30 cellular contexts compared by ENCODE assay signal in genomic region chr4:180558427-180558826, GRCh38.
"Had no signal": no experiment of that assay in that cellular context is flagged by ENCODE, and none has a peak within 500 bp of the region (broad histone marks: within the 10 kb centered on the region; RNA-seq: fewer than 3 reads in every experiment).

No MANE protein-coding gene starts in this region.

- H3K27me3 ChIP-seq: ascending aorta, body of pancreas, SJSA1 had no signal

- FAIRE-seq: RCC 7860 had no signal

- H3K4me3 Mint-ChIP-seq: activated B cell treated with CpG ODN at 0.5 μM for 24 hours; activated CD4-positive, alpha-beta T cell treated with anti-CD3 and anti-CD28 coated beads, Interleukin-2, amount 10 ng/mL, durations not matched to agents 24 days and 14 days; activated CD8-positive, alpha-beta memory T cell treated with anti-CD3 and anti-CD28 coated beads, Interleukin-2, amount 10 ng/mL, durations not matched to agents 7 days and 5 days; activated naive CD8-positive, alpha-beta T cell treated with anti-CD3 and anti-CD28 coated beads, Interleukin-2, amount 50 U/mL, for 24 hours; activated T-cell treated with anti-CD3 and anti-CD28 coated beads, Interleukin-2, amount 50 U/mL, for 24 hours; activated T-helper 1 cell treated with anti-CD3 and anti-CD28 coated beads, Interleukin-12 subunit alpha, Interleukin-12 subunit beta, Interleukin-2, Interleukin-4 antibody, amounts not matched to agents 30 ng/mL and 10 ng/mL and 1 ng/mL, durations not matched to agents 14 hours and 24 hours and 36 hours; central memory CD8-positive, alpha-beta T cell had no signal

- ATAC-seq: activated CD8-positive, alpha-beta memory T cell treated with anti-CD3 and anti-CD28 coated beads, Interleukin-2, amount 10 ng/mL, durations not matched to agents 7 days and 5 days; activated naive CD4-positive, alpha-beta T cell treated with anti-CD3 and anti-CD28 coated beads, Interleukin-2, amount 50 U/mL, for 72 hours; activated naive CD8-positive, alpha-beta T cell treated with anti-CD3 and anti-CD28 coated beads, Interleukin-2, amount 50 U/mL, for 24 hours; body of pancreas; PC-3; SK-N-SH treated with all-trans-retinoic acid at 6 μM for 48 hours had no signal

- H3K36me3 ChIP-seq: ascending aorta, SJSA1 had no signal

- H3K4me1 ChIP-seq: ascending aorta, body of pancreas, SJSA1 had no signal

- DNase-seq: activated B cell treated with CpG ODN at 0.5 μM for 24 hours; activated CD4-positive, alpha-beta T cell treated with anti-CD3 and anti-CD28 coated beads for 1 hour; activated CD4-positive, alpha-beta T cell treated with anti-CD3 and anti-CD28 coated beads, Interleukin-2, amount 10 ng/mL, durations not matched to agents 24 days and 14 days; activated CD4-positive, alpha-beta T cell treated with anti-CD3 and anti-CD28 coated beads, Interleukin-2, amount 50 U/mL, for 48 hours; activated CD8-positive, alpha-beta memory T cell treated with anti-CD3 and anti-CD28 coated beads, Interleukin-2, amount 10 ng/mL, durations not matched to agents 7 days and 5 days; activated effector memory CD4-positive, alpha-beta T cell treated with anti-CD3 and anti-CD28 coated beads, Interleukin-2, amount 50 U/mL, for 16 hours; activated naive CD4-positive, alpha-beta T cell treated with Interleukin-2 at 50 U/mL for 16 hours; activated naive CD8-positive, alpha-beta T cell treated with anti-CD3 and anti-CD28 coated beads, Interleukin-2, amount 50 U/mL, for 24 hours; activated T-cell treated with anti-CD3 and anti-CD28 coated beads, Interleukin-2, amount 50 U/mL, for 24 hours; amniotic stem cell; body of pancreas; cortex of kidney; Kasumi-1; NCI-H1105 treated with DMSO at 0.1 percent for 48 hours; NCI-H1436 treated with DMSO at 0.1 percent for 48 hours; NCI-H187; NCI-H2171; NCI-H345; NCI-H510A; NCI-H774; PC-3; SHP77; SW 1271 had no signal

- H3K27me3 Mint-ChIP-seq: activated B cell treated with CpG ODN at 0.5 μM for 24 hours; activated CD4-positive, alpha-beta T cell treated with anti-CD3 and anti-CD28 coated beads, Interleukin-2, amount 10 ng/mL, durations not matched to agents 24 days and 14 days; activated CD8-positive, alpha-beta memory T cell treated with anti-CD3 and anti-CD28 coated beads, Interleukin-2, amount 10 ng/mL, durations not matched to agents 7 days and 5 days; activated naive CD8-positive, alpha-beta T cell treated with anti-CD3 and anti-CD28 coated beads, Interleukin-2, amount 50 U/mL, for 24 hours; activated T-cell treated with anti-CD3 and anti-CD28 coated beads, Interleukin-2, amount 50 U/mL, for 24 hours; central memory CD8-positive, alpha-beta T cell had no signal

- H3K4me1 Mint-ChIP-seq: activated B cell treated with CpG ODN at 0.5 μM for 24 hours; activated CD4-positive, alpha-beta T cell treated with anti-CD3 and anti-CD28 coated beads, Interleukin-2, amount 10 ng/mL, durations not matched to agents 24 days and 14 days; activated CD8-positive, alpha-beta memory T cell treated with anti-CD3 and anti-CD28 coated beads, Interleukin-2, amount 10 ng/mL, durations not matched to agents 7 days and 5 days; activated naive CD8-positive, alpha-beta T cell treated with anti-CD3 and anti-CD28 coated beads, Interleukin-2, amount 50 U/mL, for 24 hours; central memory CD8-positive, alpha-beta T cell had no signal

- H3K36me3 Mint-ChIP-seq: activated CD8-positive, alpha-beta memory T cell treated with anti-CD3 and anti-CD28 coated beads, Interleukin-2, amount 10 ng/mL, durations not matched to agents 7 days and 5 days had no signal

- H3K27ac Mint-ChIP-seq: activated B cell treated with CpG ODN at 0.5 μM for 24 hours; activated CD4-positive, alpha-beta T cell treated with anti-CD3 and anti-CD28 coated beads, Interleukin-2, amount 10 ng/mL, durations not matched to agents 24 days and 14 days; activated CD8-positive, alpha-beta memory T cell treated with anti-CD3 and anti-CD28 coated beads, Interleukin-2, amount 10 ng/mL, durations not matched to agents 7 days and 5 days; activated naive CD4-positive, alpha-beta T cell treated with anti-CD3 and anti-CD28 coated beads, Interleukin-2, amount 50 U/mL, for 72 hours; activated naive CD8-positive, alpha-beta T cell treated with anti-CD3 and anti-CD28 coated beads, Interleukin-2, amount 50 U/mL, for 24 hours; activated T-cell treated with anti-CD3 and anti-CD28 coated beads, Interleukin-2, amount 50 U/mL, for 24 hours; activated T-helper 1 cell treated with anti-CD3 and anti-CD28 coated beads, Interleukin-12 subunit alpha, Interleukin-12 subunit beta, Interleukin-2, Interleukin-4 antibody, amounts not matched to agents 30 ng/mL and 10 ng/mL and 1 ng/mL, durations not matched to agents 14 hours and 24 hours and 36 hours had no signal

- H3K9me3 ChIP-seq: ascending aorta, body of pancreas, SJSA1 had no signal

- H3K27ac ChIP-seq: ascending aorta, body of pancreas, SJSA1 had no signal

- H3K9me3 Mint-ChIP-seq: activated CD4-positive, alpha-beta T cell treated with anti-CD3 and anti-CD28 coated beads, Interleukin-2, amount 10 ng/mL, durations not matched to agents 24 days and 14 days; activated naive CD4-positive, alpha-beta T cell treated with anti-CD3 and anti-CD28 coated beads, Interleukin-2, amount 50 U/mL, for 72 hours; activated naive CD8-positive, alpha-beta T cell treated with anti-CD3 and anti-CD28 coated beads, Interleukin-2, amount 50 U/mL, for 24 hours; activated T-cell treated with anti-CD3 and anti-CD28 coated beads, Interleukin-2, amount 50 U/mL, for 24 hours; activated T-helper 1 cell treated with anti-CD3 and anti-CD28 coated beads, Interleukin-12 subunit alpha, Interleukin-12 subunit beta, Interleukin-2, Interleukin-4 antibody, amounts not matched to agents 30 ng/mL and 10 ng/mL and 1 ng/mL, durations not matched to agents 14 hours and 24 hours and 36 hours had no signal

- H3K4me3 ChIP-seq: ascending aorta, body of pancreas, SJSA1 had no signal
